ENCODE assay signal across 25 cellular contexts in genomic region chr20:5203380-5203779, GRCh38.
"Had no signal": no experiment of that assay in that cellular context is flagged by ENCODE, and none has a peak within 500 bp of the region (broad histone marks: within the 10 kb centered on the region; RNA-seq: fewer than 3 reads in every experiment).

No MANE protein-coding gene starts in this region.

- ATAC-seq: natural killer cell; psoas muscle; stimulated activated naive B cell treated with anti-CD40 and anti-IgM and Interleukin-4, amounts not matched to agents 10 μg/mL and 1 μg/mL and 100 μg/mL, for 72 hours; stimulated activated naive CD8-positive, alpha-beta T cell treated with anti-CD3 and anti-CD28 coated beads, Interleukin-15, Interleukin-2, amounts not matched to agents 100 U/mL and 50 U/mL, for 24 hours had no signal

- H3K9me3 ChIP-seq: neutrophil, psoas muscle, stomach, testis, thyroid gland, transverse colon, upper lobe of left lung, vagina had no signal

- H3K36me3 ChIP-seq: neural progenitor cell, thyroid gland, transverse colon, vagina had no signal

- H3K27ac Mint-ChIP-seq: mesothelial cell of epicardium; neural progenitor cell; stimulated activated naive B cell treated with anti-CD40 and anti-IgM and Interleukin-4, amounts not matched to agents 10 μg/mL and 1 μg/mL and 100 μg/mL, for 72 hours had no signal

- H3K4me3 ChIP-seq: lung, neural progenitor cell, psoas muscle, skin epidermis, stomach, testis, thyroid gland, transverse colon, upper lobe of left lung, vagina had no signal

- DNase-seq: islet precursor cell; mesendoderm; naive B cell; natural killer cell; nephron progenitor cell; occipital lobe; psoas muscle; stimulated activated CD4-positive, alpha-beta T cell treated with anti-CD3 and anti-CD28 coated beads, Interleukin-12 subunit alpha, Interleukin-12 subunit beta, amount 100 ng/mL, for 4 hours; stimulated activated CD4-positive, alpha-beta T cell treated with anti-CD3 and anti-CD28 coated beads, Interleukin-15, amount 100 ng/mL, for 24 hours; stimulated activated CD4-positive, alpha-beta T cell treated with anti-CD3 and anti-CD28 coated beads, Interleukin-2, amount 100 ng/mL, for 24 hours; stimulated activated CD4-positive, alpha-beta T cell treated with anti-CD3 and anti-CD28 coated beads, Interleukin-4, amount 100 ng/mL, for 1 hour; stimulated activated naive B cell treated with anti-CD40 and anti-IgM and Interleukin-4, amounts not matched to agents 10 μg/mL and 1 μg/mL and 100 μg/mL, for 72 hours; stimulated activated naive CD8-positive, alpha-beta T cell treated with anti-CD3 and anti-CD28 coated beads, Interleukin-15, Interleukin-2, amounts not matched to agents 100 U/mL and 50 U/mL, for 24 hours; stomach; testis; thyroid gland; transverse colon; upper lobe of left lung had no signal

- H3K27me3 Mint-ChIP-seq: naive B cell; stimulated activated naive B cell treated with anti-CD40 and anti-IgM and Interleukin-4, amounts not matched to agents 10 μg/mL and 1 μg/mL and 100 μg/mL, for 72 hours had no signal

- H3K27ac ChIP-seq: neural progenitor cell, neutrophil, parathyroid adenoma, psoas muscle, skin epidermis, thyroid gland, upper lobe of left lung, vagina had no signal

- H3K9me3 Mint-ChIP-seq: mesothelial cell of epicardium; naive B cell; natural killer cell; nephron progenitor cell; neural progenitor cell; stimulated activated naive B cell treated with anti-CD40 and anti-IgM and Interleukin-4, amounts not matched to agents 10 μg/mL and 1 μg/mL and 100 μg/mL, for 72 hours had no signal

- H3K4me1 ChIP-seq: neural progenitor cell, parathyroid adenoma, testis, thyroid gland, upper lobe of left lung had no signal

- H3K27me3 ChIP-seq: neural progenitor cell, neutrophil, stomach, testis, thyroid gland, transverse colon, upper lobe of left lung, vagina had no signal

- H3K4me3 Mint-ChIP-seq: mesothelial cell of epicardium; natural killer cell; nephron progenitor cell; neural progenitor cell; stimulated activated naive B cell treated with anti-CD40 and anti-IgM and Interleukin-4, amounts not matched to agents 10 μg/mL and 1 μg/mL and 100 μg/mL, for 72 hours had no signal

- H3K36me3 Mint-ChIP-seq: naive B cell, natural killer cell had no signal
